Comparison of ENCODE assay signal across 14 cellular contexts in the genomic region with DNA sequence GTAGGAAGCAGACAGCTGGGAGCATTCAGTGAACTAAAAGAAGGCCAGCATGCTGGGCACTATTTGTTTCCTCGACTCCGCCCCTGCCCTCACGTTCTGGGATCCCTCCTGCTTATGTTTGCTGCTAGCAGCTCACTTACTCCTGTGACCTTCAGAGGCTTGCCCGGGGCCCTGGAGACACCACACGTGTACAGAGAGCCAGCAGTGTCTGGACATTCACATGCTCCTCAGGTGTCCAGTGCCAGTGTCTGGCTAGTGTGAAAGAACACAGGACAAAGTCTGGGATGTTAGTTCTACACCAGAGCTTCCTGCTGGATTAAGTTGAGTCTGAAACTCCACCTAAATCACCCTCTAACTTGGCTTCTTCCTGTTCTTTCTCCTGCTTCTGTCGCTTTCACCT.
A peak's percentile ranks its signal among the peaks of the same experiment; 100 is the strongest.
DNase-seq lines count a peak whose midpoint lies in the region; ATAC-seq and TF ChIP-seq lines count a peak whose summit lies in the region.
"Had no signal": no experiment of that assay in that cellular context is flagged by ENCODE, and none has a peak within 500 bp of the region (broad histone marks: within the 10 kb centered on the region; RNA-seq: fewer than 3 reads in every experiment).

No MANE protein-coding gene starts in this region.

- H3K4me3 ChIP-seq in right atrium auricular region: no peak overlapping the region
- H3K4me3 ChIP-seq in right lobe of liver: no peak overlapping the region
- H3K4me3 ChIP-seq: BLaER1, GM23248 had no signal

- H3K27ac ChIP-seq in right atrium auricular region (no peak overlapping the region), right lobe of liver (peak overlapping the region in 2 of 3 donors; percentile 20 to 68)
- H3K27ac ChIP-seq: BLaER1, GM23248 had no signal

- H3K27me3 ChIP-seq in right atrium auricular region: no peaks in the 10 kb centered on the region
- no peaks in the 10 kb centered on the region for H3K27me3 ChIP-seq in right lobe of liver
- H3K27me3 ChIP-seq: BLaER1 had no signal

- H3K9me3 ChIP-seq in right atrium auricular region (no peaks in the 10 kb centered on the region), right lobe of liver (no peaks in the 10 kb centered on the region)
- H3K9me3 ChIP-seq: BLaER1, Caco-2 had no signal

- intact Hi-C loops in Right ventricle myocardium superior (cut with DNase I): no loop called here
- intact Hi-C loops in right lobe of liver (cut with DNase I): no loop called here

- DNase-seq in Right ventricle myocardium superior: no peak
- DNase-seq in right atrium auricular region (ENCODE audit: low spot score): no peak
- peak; percentile 80 for DNase-seq in NCI-H69 (lab: John Stamatoyannopoulos, UW)
- peak; percentile 25 to 76 (median 76) for DNase-seq in right lobe of liver
- DNase-seq in inferior parietal cortex (ENCODE audit: extremely low spot score): no peak
- no peak for DNase-seq in iPS-NIHi7 (ENCODE audit: extremely low spot score)
- DNase-seq: 8988T; AML-193; Caco-2; CD8-positive, alpha-beta memory T cell; GM23248; IMR-90 had no signal

- no peaks in the 10 kb centered on the region for H3K4me1 ChIP-seq in right atrium auricular region
- H3K4me1 ChIP-seq in right lobe of liver: peaks cover 0 to 6% (median 1%) of the 10 kb centered on the region in 4 donors
- H3K4me1 ChIP-seq: BLaER1, Caco-2 had no signal

- peak; percentile 34 for ATAC-seq in Right ventricle myocardium superior (ENCODE audit: poor library complexity)
- ATAC-seq in right lobe of liver: peak; percentile 78 to 94 (median 91)
- ATAC-seq in GM19452 (IDR thresholded peaks at IDR 0.05; ENCODE audit: unreplicated experiment): no peak

- TF ChIP-seq CTCF in right atrium auricular region (IDR thresholded peaks at IDR 0.05) (no peak), right lobe of liver (IDR thresholded peaks at IDR 0.05) (no peak)

- no peaks in the 10 kb centered on the region for H3K36me3 ChIP-seq in right atrium auricular region
- H3K36me3 ChIP-seq in right lobe of liver: no peaks in the 10 kb centered on the region
- H3K36me3 ChIP-seq: BLaER1 had no signal

- 17% methylated on average over 1 of the region's 6 CpGs for WGBS in right lobe of liver (ENCODE audit: insufficient coverage, low coverage, low lambda C conversion rate, missing lambda C conversion rate)

- no peak for TF ChIP-seq POLR2A in right lobe of liver (IDR thresholded peaks at IDR 0.05)

Comparison
In these comparisons a context has a peak if more than half of its experiments do, and no peak if none do; other contexts are left out.
1. DNase-seq: peak in NCI-H69 (single experiment) and right lobe of liver (3 of 3); none in Right ventricle myocardium superior (single experiment), right atrium auricular region (single experiment), inferior parietal cortex (single experiment) and iPS-NIHi7 (single experiment).
2. H3K27ac ChIP-seq: peak in right lobe of liver (2 of 3); none in right atrium auricular region (0 of 2).